In genomic region chr2:151826737-151827157, GRCh38 we compare ENCODE assay signal across 8 cellular contexts. TPM values are rescaled to one million over a fixed set of nuclear protein-coding genes. Genes with fewer than 3 reads are reported as not detected.
A peak's percentile ranks its signal among the peaks of the same experiment; 100 is the strongest.
DNase-seq lines count a peak whose midpoint lies in the region; FAIRE-seq and TF ChIP-seq lines count a peak whose summit lies in the region.

No MANE protein-coding gene starts in this region.

- H2AFZ ChIP-seq in neural cell (ENCODE audit: low read depth, low read length): no peak overlapping the region

- H3K4me3 ChIP-seq in NT2/D1 (ENCODE audit: insufficient read length, low read depth) (peak overlapping the region; percentile 89), neural cell (ENCODE audit: low read length) (peak overlapping the region; percentile 80)

- peaks cover 45% of the 10 kb centered on the region for H3K4me1 Mint-ChIP-seq in dendritic cell treated with granulocyte-macrophage colony-stimulating factor and Interleukin-4, amounts not matched to agents 40 ng/mL and 50 ng/mL, for 4 days (ENCODE audit: low read depth)

- DNase-seq in GM18507 (ENCODE audit: extremely low spot score, insufficient read length, low read depth) (no peak), NT2/D1 (ENCODE audit: low read depth, low spot score) (no peak), NCI-H1436 treated with DMSO at 0.1 percent for 48 hours (lab: John Stamatoyannopoulos, UW) (no peak), anterior cingulate cortex (lab: John Stamatoyannopoulos, UW) (no peak), DMS153 treated with DMSO at 0.1 percent for 48 hours (lab: John Stamatoyannopoulos, UW; ENCODE audit: unreplicated experiment) (no peak), cerebellar nuclear complex (lab: John Stamatoyannopoulos, UW) (no peak)

- H3K9me3 ChIP-seq in NT2/D1 (ENCODE audit: insufficient read depth, low read length) (no peaks in the 10 kb centered on the region), neural cell (ENCODE audit: low read length) (no peaks in the 10 kb centered on the region)

- H3K36me3 ChIP-seq in NT2/D1 (ENCODE audit: insufficient read depth, insufficient read length, low read length) (no peaks in the 10 kb centered on the region), neural cell (ENCODE audit: insufficient read depth, low read length) (no peaks in the 10 kb centered on the region)

- H3K9ac ChIP-seq in NT2/D1 (ENCODE audit: insufficient read length, low read depth) (peak overlapping the region; percentile 89), neural cell (ENCODE audit: low read length) (peak overlapping the region; percentile 83)

- H3K27me3 Mint-ChIP-seq in dendritic cell treated with granulocyte-macrophage colony-stimulating factor and Interleukin-4, amounts not matched to agents 40 ng/mL and 50 ng/mL, for 4 days: no peaks in the 10 kb centered on the region

- peaks cover 18% of the 10 kb centered on the region for H3K36me3 Mint-ChIP-seq in dendritic cell treated with granulocyte-macrophage colony-stimulating factor and Interleukin-4, amounts not matched to agents 40 ng/mL and 50 ng/mL, for 4 days (ENCODE audit: low read depth)

- FAIRE-seq in GM18507 (lab: Jason Lieb, UNC): peak; percentile 65

- peak overlapping the region; percentile 56 for H3K4me2 ChIP-seq in neural cell (ENCODE audit: low read length)

- H3K27me3 ChIP-seq in NT2/D1 (ENCODE audit: insufficient read depth, insufficient read length) (no peaks in the 10 kb centered on the region), neural cell (ENCODE audit: insufficient read depth, low read depth, low read length) (no peaks in the 10 kb centered on the region)

- H3F3A ChIP-seq in neural cell (ENCODE audit: insufficient read depth, low read length, poor library complexity, severe bottlenecking): no peaks in the 10 kb centered on the region

- TF ChIP-seq EP300 in neural cell (conservative IDR thresholded peaks at IDR 0.05; ENCODE audit: poor library complexity, severe bottlenecking): no peak

- no peaks in the 10 kb centered on the region for H3K9me3 Mint-ChIP-seq in dendritic cell treated with granulocyte-macrophage colony-stimulating factor and Interleukin-4, amounts not matched to agents 40 ng/mL and 50 ng/mL, for 4 days

- H3K27ac ChIP-seq in neural cell (ENCODE audit: low read length): no peak overlapping the region

- TF ChIP-seq CTCF in neural cell (IDR thresholded peaks at IDR 0.05; ENCODE audit: poor library complexity, severe bottlenecking): no peak

- H3K9me2 ChIP-seq in neural cell (ENCODE audit: insufficient read depth, low read length): no peaks in the 10 kb centered on the region

- peaks cover 5% of the 10 kb centered on the region for H3K4me1 ChIP-seq in NT2/D1 (ENCODE audit: insufficient read depth, insufficient read length)

- intact Hi-C loops in dendritic cell treated with granulocyte-macrophage colony-stimulating factor and Interleukin-4, amounts not matched to agents 40 ng/mL and 50 ng/mL, for 4 days (cut with micrococcal nuclease): loop anchor here (2.0 to 10.0 kb wide), 4 partner anchors 61 to 888 kb away; partner anchors contain the start of genes ARL6IP6 and PRPF40A

- no peak for TF ChIP-seq RAD21 in neural cell (conservative IDR thresholded peaks at IDR 0.05)

- H3K27ac Mint-ChIP-seq in dendritic cell treated with granulocyte-macrophage colony-stimulating factor and Interleukin-4, amounts not matched to agents 40 ng/mL and 50 ng/mL, for 4 days: peak overlapping the region; percentile 89

- H3K79me2 ChIP-seq in neural cell (replicated peaks; ENCODE audit: insufficient read depth, low read length): peaks cover 54% of the 10 kb centered on the region

- H4K20me1 ChIP-seq in neural cell (ENCODE audit: insufficient read depth): no peaks in the 10 kb centered on the region

- H3K4me3 Mint-ChIP-seq in dendritic cell treated with granulocyte-macrophage colony-stimulating factor and Interleukin-4, amounts not matched to agents 40 ng/mL and 50 ng/mL, for 4 days: peak overlapping the region; percentile 93

TF ChIP-seq in neural cell, 6 proteins besides CTCF, POLR2A, EP300 and RAD21:
- no peak for TF ChIP-seq MXI1 (conservative IDR thresholded peaks at IDR 0.05; ENCODE audit: poor library complexity, severe bottlenecking)
TF ChIP-seq in neural cell: peak in this region for 0.

RNA-seq across cellular contexts. Expression of gene ARL5A, which starts 1.5 kb away (rescaled TPM):
- polyA plus RNA-seq in neural cell: 21.6 and 48.5 TPM in 2 replicates
- polyA minus RNA-seq in neural cell: 64.5 and 90.9 TPM in 2 replicates
